Comparison of ENCODE assay signal across 8 cellular contexts in the genomic region with DNA sequence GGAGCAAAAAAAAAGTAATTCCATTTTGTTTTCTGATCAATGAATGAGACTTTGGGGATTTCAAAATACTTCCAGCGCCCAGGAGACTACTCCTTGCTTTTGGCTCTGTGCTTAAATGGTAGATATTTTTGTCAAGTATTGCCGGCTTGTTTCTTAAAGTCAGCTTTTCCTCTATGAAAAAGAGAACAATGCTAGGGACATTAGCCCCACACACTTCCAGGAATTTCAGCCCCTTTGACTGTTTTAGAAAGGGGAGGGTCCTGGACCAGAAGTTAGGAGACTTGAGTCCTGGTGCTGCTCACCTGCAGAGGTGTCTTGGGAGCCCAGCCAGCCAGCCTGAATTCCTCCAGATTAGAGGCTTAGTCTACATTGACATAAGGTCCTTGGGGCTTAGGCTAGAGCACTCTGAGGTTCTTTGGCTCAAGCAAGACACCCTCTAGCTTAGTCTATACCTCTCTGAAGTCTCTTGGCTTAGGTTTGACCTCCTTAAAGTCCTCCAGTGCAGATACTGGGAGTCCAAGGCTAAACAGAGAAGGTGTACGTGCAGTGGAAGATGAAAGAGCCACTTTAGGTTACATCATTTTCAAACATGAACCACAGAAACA. TPM values are rescaled to one million over a fixed set of nuclear protein-coding genes. Genes with fewer than 3 reads are reported as not detected.
A peak's percentile ranks its signal among the peaks of the same experiment; 100 is the strongest.
DNase-seq lines count a peak whose midpoint lies in the region; ATAC-seq and TF ChIP-seq lines count a peak whose summit lies in the region.

No MANE protein-coding gene starts in this region.

- POLR2A ChIA-PET in CD4-positive, alpha-beta T cell (lab: Charles Lee): interaction anchor here (1.1 to 4.7 kb wide), 11 partner anchors 10 to 967 kb away, joined by 3 to 67 read pairs (median 10); partner anchors contain the start of genes ELF2, ELMOD2, NAA15 and NDUFC1

- ATAC-seq in CD4-positive, alpha-beta T cell (ENCODE audit: poor library complexity): no peak
- ATAC-seq in GM21447 (IDR thresholded peaks at IDR 0.05; ENCODE audit: unreplicated experiment) (no peak), GM19324 (IDR thresholded peaks at IDR 0.05; ENCODE audit: low FRiP score, unreplicated experiment) (no peak)

- intact Hi-C loops in CD4-positive, alpha-beta T cell (cut with DNase I, micrococcal nuclease): loop anchor here (2.0 to 10.0 kb wide), 4 partner anchors 105 to 967 kb away; partner anchors contain the start of genes ELF2 (in 1 of the 2), ELMOD2 (in 1 of the 2) and MAML3 (in 1 of the 2)

- no peaks in the 10 kb centered on the region for H3K79me2 ChIP-seq in neural progenitor cell (ENCODE audit: low read depth)

- peak overlapping the region; percentile 100 for H3K4me3 Mint-ChIP-seq in CD4-positive, alpha-beta T cell
- peak overlapping the region; percentile 99 for H3K4me3 Mint-ChIP-seq in neural progenitor cell

- CTCF ChIA-PET in CD4-positive, alpha-beta T cell (lab: Charles Lee): interaction anchor here (1.3 to 1.5 kb wide), 2 partner anchors 527 to 966 kb away, joined by 3 to 4 read pairs; partner anchors contain the start of gene ELMOD2

- no peak for TF ChIP-seq CTCF in CD4-positive, alpha-beta T cell (IDR thresholded peaks at IDR 0.05)
- no peak for TF ChIP-seq CTCF in neural progenitor cell (IDR thresholded peaks at IDR 0.05)

- no peak overlapping the region for H3K9ac ChIP-seq in neural progenitor cell

- H3K9me3 ChIP-seq in CD4-positive, alpha-beta T cell (ENCODE audit: control insufficient read depth, low read length): no peaks in the 10 kb centered on the region
- H3K9me3 ChIP-seq in ectodermal cell (ENCODE audit: control insufficient read depth, low read length): no peaks in the 10 kb centered on the region
- no peaks in the 10 kb centered on the region for H3K9me3 ChIP-seq in neural progenitor cell (ENCODE audit: low read depth)

- H3F3A ChIP-seq in neural progenitor cell (ENCODE audit: low read depth): peaks cover 40% of the 10 kb centered on the region

- peak overlapping the region; percentile 94 for H3K4me2 ChIP-seq in neural progenitor cell

- H3K4me3 ChIP-seq in ectodermal cell (ENCODE audit: insufficient read depth, low read depth, low read length) (peak overlapping the region; percentile 55), neural progenitor cell (peak overlapping the region; percentile 59)

- peak overlapping the region; percentile 99 for H3K27ac Mint-ChIP-seq in CD4-positive, alpha-beta T cell
- no peak overlapping the region for H3K27ac Mint-ChIP-seq in neural progenitor cell

- WGBS in ectodermal cell, 2 experiments: 42 to 45% methylated on average over 3 of the region's 3 CpGs

- H2AFZ ChIP-seq in neural progenitor cell (replicated peaks): peak overlapping the region; percentile 90

- peaks cover 19% of the 10 kb centered on the region for H3K36me3 Mint-ChIP-seq in CD4-positive, alpha-beta T cell (ENCODE audit: low read depth)
- no peaks in the 10 kb centered on the region for H3K36me3 Mint-ChIP-seq in neural progenitor cell

- H3K27ac ChIP-seq in CD4-positive, alpha-beta T cell (ENCODE audit: low read depth, low read length): peak overlapping the region; percentile 74
- H3K27ac ChIP-seq in ectodermal cell (ENCODE audit: insufficient read depth, low read depth, low read length, poor library complexity, severe bottlenecking) (no peak overlapping the region), neural progenitor cell (no peak overlapping the region)

- H3K27me3 Mint-ChIP-seq in CD4-positive, alpha-beta T cell: peaks cover 9% of the 10 kb centered on the region
- H3K27me3 Mint-ChIP-seq in neural progenitor cell (ENCODE audit: insufficient read depth, low read depth): peaks cover 29% of the 10 kb centered on the region

- H3K4me1 ChIP-seq in ectodermal cell (ENCODE audit: control insufficient read depth, insufficient read depth, low read length) (peaks cover 16% of the 10 kb centered on the region), neural progenitor cell (peaks cover 30% of the 10 kb centered on the region)

- no peaks in the 10 kb centered on the region for H3K9me3 Mint-ChIP-seq in CD4-positive, alpha-beta T cell
- no peaks in the 10 kb centered on the region for H3K9me3 Mint-ChIP-seq in neural progenitor cell

- peaks cover 69% of the 10 kb centered on the region for H3K4me1 Mint-ChIP-seq in CD4-positive, alpha-beta T cell (ENCODE audit: low read depth)
- H3K4me1 Mint-ChIP-seq in neural progenitor cell: peaks cover 63% of the 10 kb centered on the region

- H4K20me1 ChIP-seq in neural progenitor cell (ENCODE audit: low read depth): no peaks in the 10 kb centered on the region

- no peaks in the 10 kb centered on the region for H3K27me3 ChIP-seq in CD4-positive, alpha-beta T cell (ENCODE audit: control insufficient read depth, insufficient read depth, low read length)
- peaks cover 49% of the 10 kb centered on the region for H3K27me3 ChIP-seq in ectodermal cell (ENCODE audit: control insufficient read depth, insufficient read depth, low read length, poor library complexity, severe bottlenecking)
- H3K27me3 ChIP-seq in neural progenitor cell: peaks cover 70% of the 10 kb centered on the region

- DNase-seq in CD4-positive, alpha-beta T cell: no peak
- DNase-seq in NCI-H82 treated with DMSO at 0.1 percent for 48 hours (lab: John Stamatoyannopoulos, UW; ENCODE audit: unreplicated experiment) (peak; percentile 62), neural progenitor cell (ENCODE audit: low spot score) (peak; percentile 34), kidney tubule cell (ENCODE audit: low spot score) (no peak), NCI-H2196 (lab: John Stamatoyannopoulos, UW; ENCODE audit: unreplicated experiment) (no peak)

- no peaks in the 10 kb centered on the region for H3K36me3 ChIP-seq in ectodermal cell (ENCODE audit: control insufficient read depth, insufficient read depth, low read length)
- H3K36me3 ChIP-seq in neural progenitor cell: no peaks in the 10 kb centered on the region

RNA-seq across cellular contexts. Expression of gene SETD7, which starts 1.6 kb away (rescaled TPM):
- 10 to 100 TPM; 23.1 to 23.5 TPM for total RNA-seq in CD4-positive, alpha-beta T cell
- polyA plus RNA-seq in ectodermal cell (2013, experiment 1 of 4): 7.3 TPM
- 6.7 TPM for polyA plus RNA-seq in ectodermal cell (2013, experiment 2 of 4)
- polyA plus RNA-seq in ectodermal cell (2013, experiment 3 of 4): 5.9 TPM
- polyA plus RNA-seq in ectodermal cell (2013, experiment 4 of 4): 6.6 TPM
- total RNA-seq in neural progenitor cell (ENCODE audit: low replicate concordance): 4.9 and 8.2 TPM in 2 replicates

Comparison
In these comparisons a context has a peak if more than half of its experiments do, and no peak if none do; other contexts are left out.
1. DNase-seq: peak in NCI-H82 treated with DMSO at 0.1 percent for 48 hours (single experiment) and neural progenitor cell (single experiment); none in CD4-positive, alpha-beta T cell (0 of 10), kidney tubule cell (single experiment) and NCI-H2196 (single experiment).